Comparison of ENCODE assay signal across 1 cellular context in the genomic region with DNA sequence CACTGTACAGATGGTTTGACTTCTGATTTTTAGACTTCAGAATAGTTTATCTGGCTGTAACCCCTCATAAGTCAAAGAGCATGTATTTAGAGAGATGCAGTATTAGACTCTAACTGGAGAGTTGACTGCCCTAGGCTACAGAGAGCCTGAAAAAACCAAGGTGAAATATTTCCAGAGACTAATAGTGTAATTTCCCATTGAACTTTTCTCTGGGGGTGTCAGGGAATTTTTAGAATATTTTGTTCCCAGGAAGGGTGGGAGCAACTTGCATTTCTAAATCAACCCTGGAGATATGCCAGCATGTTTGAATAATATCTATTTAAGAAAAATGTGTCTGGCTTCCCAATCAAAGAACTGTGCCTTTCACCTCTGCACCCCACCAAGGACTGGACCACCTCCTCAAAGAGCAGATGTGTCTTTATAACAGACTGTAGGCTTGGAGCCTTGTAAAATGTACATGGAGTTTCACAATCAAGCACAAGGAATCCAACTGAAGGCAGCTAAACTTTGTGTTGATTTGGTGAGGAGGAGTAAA.
TF ChIP-seq lines count a peak whose summit lies in the region.

No MANE protein-coding gene starts in this region.

TF ChIP-seq in endothelial cell of umbilical vein, 7 proteins besides CTCF, POLR2A, EP300 and RAD21 (continued from another document):
- TF ChIP-seq, protein P1, sequence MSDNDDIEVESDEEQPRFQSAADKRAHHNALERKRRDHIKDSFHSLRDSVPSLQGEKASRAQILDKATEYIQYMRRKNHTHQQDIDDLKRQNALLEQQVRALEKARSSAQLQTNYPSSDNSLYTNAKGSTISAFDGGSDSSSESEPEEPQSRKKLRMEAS (IDR thresholded peaks at IDR 0.05; ENCODE audit: insufficient read depth, insufficient read length) = no peak
